15 cellular contexts compared by ENCODE assay signal in the genomic region with DNA sequence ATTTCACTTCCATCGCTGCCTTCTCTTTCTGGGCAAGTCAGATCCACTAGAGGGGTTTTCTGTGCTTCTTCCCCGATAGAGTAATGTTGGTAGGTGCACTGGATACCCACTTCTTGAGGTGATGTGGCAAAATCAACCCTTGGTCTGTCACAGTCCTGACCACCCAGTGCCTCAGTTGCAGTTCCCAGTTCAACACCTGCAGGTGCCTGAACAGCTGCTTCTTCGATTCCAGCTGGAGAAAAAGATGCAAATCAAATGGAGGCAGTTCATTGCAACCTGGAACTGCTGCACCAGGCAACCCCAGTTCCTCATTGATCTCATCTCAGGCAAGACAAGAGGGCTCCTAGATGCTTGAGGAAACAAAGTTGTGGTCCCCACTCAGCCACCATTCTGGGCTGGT.
DNase-seq lines count a peak whose midpoint lies in the region; ATAC-seq, FAIRE-seq and TF ChIP-seq lines count a peak whose summit lies in the region.
"Had no signal": no experiment of that assay in that cellular context is flagged by ENCODE, and none has a peak within 500 bp of the region (broad histone marks: within the 10 kb centered on the region; RNA-seq: fewer than 3 reads in every experiment).

No MANE protein-coding gene starts in this region.

- no peak for TF ChIP-seq CTCF in GM12878 (IDR thresholded peaks at IDR 0.05 in 2 of 3, conservative IDR thresholded peaks at IDR 0.05 in 1 of 3; ENCODE audit: control insufficient read depth in 2 of 3, extremely low read depth in 1 of 3, insufficient read depth in 1 of 3, low read depth in 3 of 3, low read length in 3 of 3)

- FAIRE-seq in GM12878 (lab: Jason Lieb, UNC) = no peak
- FAIRE-seq: astrocyte had no signal

- RAD21 ChIA-PET in GM12878 (lab: Charles Lee; ENCODE audit: unreplicated experiment) = interaction anchor here (1.0 kb wide), 1 partner anchor 183 kb away, joined by 3 read pairs; no protein-coding TSS in a partner anchor

- CTCF ChIA-PET in GM12878 (lab: Yijun Ruan, JAX) = interaction anchor here (0.6 kb wide), 1 partner anchor 395 kb away, joined by 3 read pairs; no protein-coding TSS in a partner anchor

- no peak for TF ChIP-seq POLR2A in GM12878 (IDR thresholded peaks at IDR 0.05; ENCODE audit: low read depth, low read length)

- POLR2A ChIA-PET in GM12878 (lab: Charles Lee) = no interaction called here

- H3K4me2 ChIP-seq in GM12878 (ENCODE audit: control insufficient read depth, insufficient read depth) = no peak overlapping the region

- no peak overlapping the region for H3K27ac ChIP-seq in GM12878 (ENCODE audit: control insufficient read depth, insufficient read depth)
- H3K27ac ChIP-seq: gastroesophageal sphincter, stomach had no signal

- intact Hi-C loops in GM12878 (cut with micrococcal nuclease; ENCODE audit: unreplicated experiment) = no loop called here

- H3K27me3 ChIP-seq in GM12878 (replicated peaks in 1 of 2; ENCODE audit: control insufficient read depth in 2 of 2, insufficient read depth in 2 of 2, low read length in 1 of 2) = no peaks in the 10 kb centered on the region
- H3K27me3 ChIP-seq: gastroesophageal sphincter, stomach had no signal

- SMC1A ChIA-PET in GM12878 (lab: Charles Lee; ENCODE audit: uncharacterized antibody, unreplicated experiment) = interaction anchor here (1.2 to 2.9 kb wide), 4 partner anchors 11 to 48 kb away, joined by 3 to 19 read pairs (median 4); no protein-coding TSS in a partner anchor

- 32% methylated on average over 3 of the region's 3 CpGs for WGBS in GM12878 (ENCODE audit: insufficient coverage, insufficient replicate concordance, low lambda C conversion rate, missing lambda C conversion rate)

- H3K9me3 ChIP-seq in GM12878 (replicated peaks; ENCODE audit: control insufficient read depth, insufficient read depth, low read length) = no peaks in the 10 kb centered on the region
- H3K9me3 ChIP-seq: gastroesophageal sphincter, stomach had no signal

- H2AFZ ChIP-seq in GM12878 (ENCODE audit: control insufficient read depth, low read depth, low read length) = no peak overlapping the region

- no peak overlapping the region for H3K4me3 ChIP-seq in GM12878
- H3K4me3 ChIP-seq: gastroesophageal sphincter, stomach had no signal

- TF ChIP-seq RAD21 in GM12878 (IDR thresholded peaks at IDR 0.05; ENCODE audit: insufficient read depth, low read depth, low read length) = no peak

- peaks cover 13% of the 10 kb centered on the region for H3K4me1 ChIP-seq in GM12878 (ENCODE audit: control insufficient read depth, insufficient read depth, low read length)

- H3K36me3 ChIP-seq in GM12878 (ENCODE audit: control insufficient read depth in 2 of 2, insufficient read depth in 2 of 2, low read length in 1 of 2) = no peaks in the 10 kb centered on the region
- H3K36me3 ChIP-seq: gastroesophageal sphincter, stomach had no signal

- no peaks in the 10 kb centered on the region; the same call in 1 of the 2 replicates for H3K79me2 ChIP-seq in GM12878 (ENCODE audit: control insufficient read depth, insufficient read depth, low read length)

- H4K20me1 ChIP-seq in GM12878 (ENCODE audit: control insufficient read depth, insufficient read depth) = no peaks in the 10 kb centered on the region

- TF ChIP-seq EP300 in GM12878 (IDR thresholded peaks at IDR 0.05; ENCODE audit: borderline replicate concordance in 1 of 2, control insufficient read depth in 1 of 2, low read depth in 2 of 2, low read length in 2 of 2) = no peak

- no peak overlapping the region for H3K9ac ChIP-seq in GM12878 (ENCODE audit: control insufficient read depth, insufficient read depth, low read length)

- no TSS peak for BruUV-seq in GM12878 (replicated peaks; lab: Mats Ljungman, UMichigan)

- in situ Hi-C loops in GM12878 (cut with MboI) = no loop called here

- DNase-seq in GM12878 (ENCODE audit: low read depth, low spot score) (no peak), glomerular visceral epithelial cell (ENCODE audit: extremely low spot score) (no peak), NOMO-1 (lab: John Stamatoyannopoulos, UW; ENCODE audit: unreplicated experiment in 2 of 2) (no peak), NCI-H226 (no peak)
- DNase-seq: activated CD4-positive, alpha-beta T cell treated with anti-CD3 and anti-CD28 coated beads, Interleukin-2, amount 10 ng/mL, durations not matched to agents 24 days and 14 days; AML-193; Karpas-422; stimulated activated CD4-positive, alpha-beta T cell treated with anti-CD3 and anti-CD28 coated beads, Interleukin-4, amount 100 ng/mL, for 4 hours; stomach had no signal

- ATAC-seq in GM18511 (IDR thresholded peaks at IDR 0.05; ENCODE audit: unreplicated experiment) = peak; percentile 56
- peak; percentile 66 for ATAC-seq in GM21515 (IDR thresholded peaks at IDR 0.05; ENCODE audit: unreplicated experiment)
- ATAC-seq in HG03066 (IDR thresholded peaks at IDR 0.05; ENCODE audit: low read depth, unreplicated experiment) = peak; percentile 56
- peak; percentile 23; the same call in 1 of the 3 replicates for ATAC-seq in GM12878
- ATAC-seq in GM21619 (IDR thresholded peaks at IDR 0.05; ENCODE audit: unreplicated experiment) = no peak
- ATAC-seq: gastroesophageal sphincter had no signal

TF ChIP-seq in GM12878, 131 proteins besides CTCF, POLR2A, EP300 and RAD21 (continues in another document):
- TF ChIP-seq, protein P1, sequence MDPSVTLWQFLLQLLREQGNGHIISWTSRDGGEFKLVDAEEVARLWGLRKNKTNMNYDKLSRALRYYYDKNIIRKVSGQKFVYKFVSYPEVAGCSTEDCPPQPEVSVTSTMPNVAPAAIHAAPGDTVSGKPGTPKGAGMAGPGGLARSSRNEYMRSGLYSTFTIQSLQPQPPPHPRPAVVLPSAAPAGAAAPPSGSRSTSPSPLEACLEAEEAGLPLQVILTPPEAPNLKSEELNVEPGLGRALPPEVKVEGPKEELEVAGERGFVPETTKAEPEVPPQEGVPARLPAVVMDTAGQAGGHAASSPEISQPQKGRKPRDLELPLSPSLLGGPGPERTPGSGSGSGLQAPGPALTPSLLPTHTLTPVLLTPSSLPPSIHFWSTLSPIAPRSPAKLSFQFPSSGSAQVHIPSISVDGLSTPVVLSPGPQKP (IDR thresholded peaks at IDR 0.05; ENCODE audit: low read depth, low read length) = no peak
- TF ChIP-seq IRF4 (IDR thresholded peaks at IDR 0.05; ENCODE audit: low read depth, low read length) = no peak
- no peak for TF ChIP-seq JUND (IDR thresholded peaks at IDR 0.05; ENCODE audit: low read depth, low read length)
- no peak for TF ChIP-seq PML (IDR thresholded peaks at IDR 0.05; ENCODE audit: low read length)
- 0 out of 2 replicates have a peak, but pooled peaks have one; percentile 12 for TF ChIP-seq RUNX3 (IDR thresholded peaks at IDR 0.05; ENCODE audit: low read length)
- TF ChIP-seq FOXM1 (IDR thresholded peaks at IDR 0.05; ENCODE audit: low read depth, low read length) = no peak
- TF ChIP-seq FOXK2 (IDR thresholded peaks at IDR 0.05) = no peak
- peak; percentile 55; the same call in 1 of the 2 replicates for TF ChIP-seq TCF3 (IDR thresholded peaks at IDR 0.05; ENCODE audit: borderline replicate concordance, insufficient read depth, low read depth, low read length)
- peak; percentile 47; the same call in 1 of the 2 replicates for TF ChIP-seq SPI1 (IDR thresholded peaks at IDR 0.05; ENCODE audit: borderline replicate concordance, insufficient read depth, low read depth, low read length)
- peak; percentile 69; the same call in 1 of the 2 replicates for TF ChIP-seq TCF12 (IDR thresholded peaks at IDR 0.05; ENCODE audit: low read depth, low read length)
- no peak for TF ChIP-seq ZNF274 (IDR thresholded peaks at IDR 0.05; ENCODE audit: insufficient read depth, insufficient read length)
- TF ChIP-seq E4F1 (IDR thresholded peaks at IDR 0.05; ENCODE audit: borderline replicate concordance, partially characterized antibody) = no peak
- TF ChIP-seq RFX5 (IDR thresholded peaks at IDR 0.05; ENCODE audit: low read depth, low read length) = no peak
- TF ChIP-seq NBN (IDR thresholded peaks at IDR 0.05) = no peak
- TF ChIP-seq BMI1 (IDR thresholded peaks at IDR 0.05; ENCODE audit: borderline replicate concordance) = no peak
- TF ChIP-seq NFYA (IDR thresholded peaks at IDR 0.05; ENCODE audit: borderline replicate concordance, low read depth, low read length) = no peak
- TF ChIP-seq HSF1 (IDR thresholded peaks at IDR 0.05; ENCODE audit: low read depth, low read length) = no peak
